19 cellular contexts compared by ENCODE assay signal in genomic region chr11:18235394-18235926, GRCh38. TPM values are rescaled to one million over a fixed set of nuclear protein-coding genes. Genes with fewer than 3 reads are reported as not detected.
"Had no signal": no experiment of that assay in that cellular context is flagged by ENCODE, and none has a peak within 500 bp of the region (broad histone marks: within the 10 kb centered on the region; RNA-seq: fewer than 3 reads in every experiment).

No MANE protein-coding gene starts in this region.

- H3K27ac ChIP-seq: brain microvascular endothelial cell, coronary artery, gastroesophageal sphincter, heart left ventricle, pancreas had no signal

- H3K4me3 ChIP-seq: coronary artery, gastroesophageal sphincter, heart left ventricle, pancreas had no signal

- H3K9me3 ChIP-seq: gastroesophageal sphincter, heart left ventricle, pancreas had no signal

- H3K4me1 ChIP-seq: gastroesophageal sphincter, heart left ventricle, pancreas had no signal

- H3K36me3 ChIP-seq: brain microvascular endothelial cell, gastroesophageal sphincter, heart left ventricle, pancreas had no signal

- H3K27me3 ChIP-seq: gastroesophageal sphincter had no signal

- DNase-seq: activated CD4-positive, alpha-beta T cell treated with anti-CD3 and anti-CD28 coated beads, Interleukin-2, amount 10 ng/mL, durations not matched to agents 24 days and 14 days; activated CD8-positive, alpha-beta memory T cell treated with anti-CD3 and anti-CD28 coated beads, Interleukin-2, amount 50 U/mL, for 4 hours; activated effector memory CD4-positive, alpha-beta T cell treated with Interleukin-2 at 50 U/mL for 16 hours; activated naive CD4-positive, alpha-beta T cell treated with anti-CD3 and anti-CD28 coated beads, Interleukin-2, amount 50 U/mL, for 16 hours; activated T-cell treated with anti-CD3 and anti-CD28 coated beads, Interleukin-2, amount 50 U/mL, for 4 hours; aorta; brain microvascular endothelial cell; heart left ventricle; mesenchymal stem cell; naive thymus-derived CD4-positive, alpha-beta T cell; pancreas; stimulated activated CD4-positive, alpha-beta T cell treated with anti-CD3 and anti-CD28 coated beads, Interleukin-1b, Interleukin-23, amount 100 ng/mL, for 48 hours; stimulated activated CD8-positive, alpha-beta memory T cell treated with anti-CD3 and anti-CD28 coated beads, Interleukin-4, amount 100 ng/mL, for 48 hours; stimulated activated naive CD4-positive, alpha-beta T cell had no signal

RNA-seq across cellular contexts. Expression of gene SAA4, which starts 1.1 kb away (rescaled TPM):
- total RNA-seq: activated CD4-positive, alpha-beta T cell treated with anti-CD3 and anti-CD28 coated beads, Interleukin-2, amount 10 ng/mL, durations not matched to agents 24 days and 14 days; activated T-cell treated with anti-CD3 and anti-CD28 coated beads, Interleukin-2, amount 50 U/mL, for 4 hours; heart left ventricle; kidney epithelial cell; pulmonary artery endothelial cell; ureter had no signal
- polyA plus RNA-seq: heart left ventricle; naive thymus-derived CD4-positive, alpha-beta T cell; pancreas had no signal

RNA-seq across cellular contexts. Expression of gene SAA2, which starts 13.0 kb away (rescaled TPM):
- total RNA-seq: activated CD4-positive, alpha-beta T cell treated with anti-CD3 and anti-CD28 coated beads, Interleukin-2, amount 10 ng/mL, durations not matched to agents 24 days and 14 days; naive thymus-derived CD4-positive, alpha-beta T cell; pulmonary artery endothelial cell had no signal
- polyA plus RNA-seq: naive thymus-derived CD4-positive, alpha-beta T cell had no signal

RNA-seq across cellular contexts. Expression of gene SAA1, which starts 30.6 kb away (rescaled TPM):
- total RNA-seq: activated CD4-positive, alpha-beta T cell treated with anti-CD3 and anti-CD28 coated beads, Interleukin-2, amount 10 ng/mL, durations not matched to agents 24 days and 14 days; naive thymus-derived CD4-positive, alpha-beta T cell; pulmonary artery endothelial cell had no signal
- polyA plus RNA-seq: naive thymus-derived CD4-positive, alpha-beta T cell had no signal
